8 cellular contexts compared by ENCODE assay signal in genomic region chr1:234608026-234608719, GRCh38. TPM values are rescaled to one million over a fixed set of nuclear protein-coding genes. Genes with fewer than 3 reads are reported as not detected.
DNase-seq lines count a peak whose midpoint lies in the region; ATAC-seq and TF ChIP-seq lines count a peak whose summit lies in the region.

No MANE protein-coding gene starts in this region.

- ATAC-seq in GM21529 (IDR thresholded peaks at IDR 0.05; ENCODE audit: unreplicated experiment), result peak; percentile 28

- H3K4me1 Mint-ChIP-seq in Calu3 (ENCODE audit: low read depth, unreplicated experiment), result peaks cover 55% of the 10 kb centered on the region

- peak overlapping the region; percentile 100 for H3K27ac ChIP-seq in vagina

- H3K9me3 ChIP-seq in vagina, result no peaks in the 10 kb centered on the region

- H3K27me3 Mint-ChIP-seq in Calu3 (ENCODE audit: unreplicated experiment), result no peaks in the 10 kb centered on the region

- no peaks in the 10 kb centered on the region for H3K9me3 Mint-ChIP-seq in Calu3 (ENCODE audit: low read depth, unreplicated experiment)

- H3K36me3 Mint-ChIP-seq in Calu3 (ENCODE audit: insufficient read depth, unreplicated experiment), result peaks cover 97% of the 10 kb centered on the region

- TF ChIP-seq CTCF in Calu3 (IDR thresholded peaks at IDR 0.05; ENCODE audit: unreplicated experiment), result no peak
- TF ChIP-seq CTCF in vagina (IDR thresholded peaks at IDR 0.05), result no peak

- peak; percentile 81 for DNase-seq in Calu3
- DNase-seq in LoVo (ENCODE audit: low spot score), result peak; percentile 86
- peak; percentile 43 to 89 for DNase-seq in SW 1271 (lab: John Stamatoyannopoulos, UW)
- peak; percentile 52 for DNase-seq in activated naive CD8-positive, alpha-beta T cell treated with anti-CD3 and anti-CD28 coated beads, Interleukin-2, amount 50 U/mL, for 16 hours (ENCODE audit: low read depth, low spot score)
- DNase-seq in cardiac septum (ENCODE audit: low spot score), result peak; percentile 91
- DNase-seq in posterior vena cava (ENCODE audit: low spot score), result peak; percentile 90
- DNase-seq in vagina (ENCODE audit: extremely low spot score in 2 of 2), result peak in 1 of 2 donors; percentile 96

- intact Hi-C loops in Calu3 (cut with micrococcal nuclease; ENCODE audit: unreplicated experiment) (no loop called here), cardiac septum (cut with DNase I) (no loop called here), posterior vena cava (cut with DNase I) (loop anchor here in 1 of 2 donors (5.0 kb wide), 1 partner anchor 111 kb away; no protein-coding TSS in a partner anchor), vagina (cut with DNase I) (no loop called here)

- H3K36me3 ChIP-seq in vagina, result peaks cover 0 to 22% of the 10 kb centered on the region in 2 donors

- peak overlapping the region; percentile 96 for H3K27ac Mint-ChIP-seq in Calu3 (ENCODE audit: unreplicated experiment)

- peak overlapping the region; percentile 89 for H3K4me3 Mint-ChIP-seq in Calu3 (ENCODE audit: low read depth, unreplicated experiment)

- peak in 1 of 2 donors; percentile 64 for TF ChIP-seq POLR2A in vagina (IDR thresholded peaks at IDR 0.05)

- H3K4me3 ChIP-seq in vagina, result peak overlapping the region; percentile 86 to 90

- H3K27me3 ChIP-seq in vagina, result no peaks in the 10 kb centered on the region

- no TSS peak for BruUV-seq in Calu3 (replicated peaks; lab: Mats Ljungman, UMichigan)

- peaks cover 55% of the 10 kb centered on the region for H3K4me1 ChIP-seq in vagina

- CTCF ChIA-PET in Calu3 (lab: Charles Lee), result no interaction called here

RNA-seq across cellular contexts. Expression of gene IRF2BP2, which starts 1.8 kb away (rescaled TPM):
- total RNA-seq in Calu3 (2022), result 192 and 196 TPM in 2 replicates
- 65.6 TPM for total RNA-seq in cardiac septum
- total RNA-seq in posterior vena cava, result 10 to 100 TPM; 72.1 to 86.2 TPM
- 72.9 TPM for total RNA-seq in vagina
